In genomic region chr6:30748851-30749540, GRCh38 we compare ENCODE assay signal across 10 cellular contexts. TPM values are rescaled to one million over a fixed set of nuclear protein-coding genes. Genes with fewer than 3 reads are reported as not detected.
A peak's percentile ranks its signal among the peaks of the same experiment; 100 is the strongest.
DNase-seq lines count a peak whose midpoint lies in the region; ATAC-seq and TF ChIP-seq lines count a peak whose summit lies in the region.
"Had no signal": no experiment of that assay in that cellular context is flagged by ENCODE, and none has a peak within 500 bp of the region (broad histone marks: within the 10 kb centered on the region; RNA-seq: fewer than 3 reads in every experiment).

No MANE protein-coding gene starts in this region.

- H3K4me2 ChIP-seq in IMR-90 (ENCODE audit: low read depth, low read length), result no peak overlapping the region

- peak overlapping the region; percentile 85 for H2AK9ac ChIP-seq in IMR-90 (replicated peaks; ENCODE audit: low read depth, low read length, poor library complexity)

- BruUV-seq in IMR-90 (replicated peaks; lab: Mats Ljungman, UMichigan), result no TSS peak

- no peak overlapping the region for H3K56ac ChIP-seq in IMR-90 (ENCODE audit: extremely low read depth, insufficient read depth, low read length)

- peaks cover 53% of the 10 kb centered on the region for H3K4me1 Mint-ChIP-seq in stimulated activated effector memory CD8-positive, alpha-beta T cell treated with anti-CD3 and anti-CD28 coated beads, Interleukin-12 subunit alpha, Interleukin-12 subunit beta, amount 100 ng/mL, for 72 hours

- H3K9me1 ChIP-seq in IMR-90 (ENCODE audit: insufficient read depth, low read length), result peaks cover 27% of the 10 kb centered on the region

- peaks cover 2% of the 10 kb centered on the region for H4K20me1 ChIP-seq in IMR-90 (ENCODE audit: insufficient read depth, low read length)

- H4K91ac ChIP-seq in IMR-90 (ENCODE audit: insufficient read depth, low read depth, low read length), result peak overlapping the region; percentile 93

- H3K27ac Mint-ChIP-seq in stimulated activated effector memory CD8-positive, alpha-beta T cell treated with anti-CD3 and anti-CD28 coated beads, Interleukin-12 subunit alpha, Interleukin-12 subunit beta, amount 100 ng/mL, for 72 hours, result peak overlapping the region; percentile 0

- H4K5ac ChIP-seq in IMR-90 (ENCODE audit: low read depth, low read length), result peak overlapping the region; percentile 90

- H3K36me3 ChIP-seq in IMR-90 (ENCODE audit: control insufficient read depth, insufficient read depth, low read length) (no peaks in the 10 kb centered on the region), body of pancreas (replicated peaks in 1 of 2; ENCODE audit: insufficient read depth in 1 of 2, low read depth in 2 of 2) (no peaks in the 10 kb centered on the region)

- H3K9ac ChIP-seq in IMR-90 (ENCODE audit: low read depth, low read length), result peak overlapping the region; percentile 22; the same call in 1 of the 2 replicates

- H3K9me3 ChIP-seq in IMR-90 (ENCODE audit: control insufficient read depth, insufficient read depth, low read length) (no peaks in the 10 kb centered on the region), body of pancreas (no peaks in the 10 kb centered on the region)

- TF ChIP-seq CTCF in IMR-90 (conservative IDR thresholded peaks at IDR 0.05; ENCODE audit: low read depth, low read length) (no peak), body of pancreas (IDR thresholded peaks at IDR 0.05) (no peak)

- H2AFZ ChIP-seq in IMR-90 (replicated peaks; ENCODE audit: low read length, poor library complexity), result peak overlapping the region; percentile 78

- intact Hi-C loops in IMR-90 (cut with micrococcal nuclease) (no loop called here), body of pancreas (cut with DNase I) (no loop called here), left colon (cut with DNase I, micrococcal nuclease) (loop anchor here in 1 of 2 donors (5.0 kb wide), 1 partner anchor 73 kb away; no protein-coding TSS in a partner anchor)

- H3K27ac ChIP-seq in IMR-90 (ENCODE audit: insufficient read depth, low read length), result peak overlapping the region; percentile 48
- H3K27ac ChIP-seq in body of pancreas, result peak overlapping the region; percentile 82 to 97 (median 94)

- 30% methylated on average over 2 of the region's 8 CpGs; no CpG with 5 or more reads in 1 of the 2 experiments for WGBS in IMR-90 (ENCODE audit: extremely low coverage in 2 of 2, insufficient read length in 1 of 2), 2 experiments
- WGBS in body of pancreas, 2 donors, result 30 to 32% methylated on average over 8 of the region's 8 CpGs

- peaks cover 36% of the 10 kb centered on the region for H3K4me1 ChIP-seq in IMR-90 (ENCODE audit: control insufficient read depth, insufficient read depth, low read length)
- peaks cover 80% of the 10 kb centered on the region for H3K4me1 ChIP-seq in body of pancreas

- H3K79me1 ChIP-seq in IMR-90 (ENCODE audit: low read depth in 1 of 2, low read length in 2 of 2), result peaks cover 16 to 45% of the 10 kb centered on the region in 2 experiments

- H4K8ac ChIP-seq in IMR-90 (ENCODE audit: low read depth in 2 of 2, low read length in 2 of 2), result peak overlapping the region; percentile 70 to 76

- TF ChIP-seq POLR2A in IMR-90 (IDR thresholded peaks at IDR 0.05; ENCODE audit: low read depth, low read length) (no peak), body of pancreas (IDR thresholded peaks at IDR 0.05) (no peak)

- peak overlapping the region; percentile 98 for H3K18ac ChIP-seq in IMR-90 (ENCODE audit: low read depth, low read length)

- H3K27me3 ChIP-seq in IMR-90 (ENCODE audit: control insufficient read depth, insufficient read depth, low read length) (no peaks in the 10 kb centered on the region), body of pancreas (no peaks in the 10 kb centered on the region)

- peaks cover 13% of the 10 kb centered on the region for H3K36me3 Mint-ChIP-seq in stimulated activated effector memory CD8-positive, alpha-beta T cell treated with anti-CD3 and anti-CD28 coated beads, Interleukin-12 subunit alpha, Interleukin-12 subunit beta, amount 100 ng/mL, for 72 hours

- dilution Hi-C loops in IMR-90 (cut with HindIII; ENCODE audit: low sequenced_read_pairs, unreplicated experiment), result no loop called here

- peak overlapping the region; percentile 63; the same call in 2 of the 3 replicates for H2BK15ac ChIP-seq in IMR-90 (ENCODE audit: low read depth, low read length)

- H2BK20ac ChIP-seq in IMR-90 (ENCODE audit: low read depth, low read length), result peak overlapping the region; percentile 96

- CTCF ChIA-PET in IMR-90 (lab: Yijun Ruan, JAX), result no interaction called here

- ATAC-seq in IMR-90 (ENCODE audit: low read depth), result no peak
- peak; percentile 5 for ATAC-seq in body of pancreas
- peak; percentile 27 for ATAC-seq in left colon
- no peak for ATAC-seq in stimulated activated effector memory CD8-positive, alpha-beta T cell treated with anti-CD3 and anti-CD28 coated beads, Interleukin-12 subunit alpha, Interleukin-12 subunit beta, amount 100 ng/mL, for 72 hours
- ATAC-seq in GM21390 (IDR thresholded peaks at IDR 0.05; ENCODE audit: unreplicated experiment), result no peak

- in situ Hi-C loops in IMR-90 (cut with MboI; ENCODE audit: low sequenced_read_pairs), result loop anchor here (5.0 kb wide), 1 partner anchor 73 kb away; no protein-coding TSS in a partner anchor

- no peak for TF ChIP-seq RAD21 in IMR-90 (IDR thresholded peaks at IDR 0.05; ENCODE audit: low read length)

- peak overlapping the region; percentile 93 for H2AK5ac ChIP-seq in IMR-90 (ENCODE audit: low read depth, low read length)

- POLR2A ChIA-PET in IMR-90 (lab: Charles Lee; ENCODE audit: unreplicated experiment), result interaction anchor here (0.5 kb wide), 1 partner anchor 8 kb away, joined by 4 read pairs; no protein-coding TSS in a partner anchor

- peak overlapping the region; percentile 97 for H2BK120ac ChIP-seq in IMR-90 (ENCODE audit: low read depth, low read length)

- H3K4me3 ChIP-seq in IMR-90 (ENCODE audit: insufficient read depth, low read depth, low read length), result no peak overlapping the region
- H3K4me3 ChIP-seq in body of pancreas, result no peak overlapping the region

- peak overlapping the region; percentile 92 for H3K14ac ChIP-seq in IMR-90 (replicated peaks; ENCODE audit: low read depth, low read length)

- peak overlapping the region; percentile 88 for H3K23ac ChIP-seq in IMR-90 (ENCODE audit: low read depth, low read length)

- no peaks in the 10 kb centered on the region for H3K9me3 Mint-ChIP-seq in stimulated activated effector memory CD8-positive, alpha-beta T cell treated with anti-CD3 and anti-CD28 coated beads, Interleukin-12 subunit alpha, Interleukin-12 subunit beta, amount 100 ng/mL, for 72 hours

- H3K4ac ChIP-seq in IMR-90 (ENCODE audit: low read depth, low read length), result peak overlapping the region; percentile 95

- no peak overlapping the region for H3K4me3 Mint-ChIP-seq in stimulated activated effector memory CD8-positive, alpha-beta T cell treated with anti-CD3 and anti-CD28 coated beads, Interleukin-12 subunit alpha, Interleukin-12 subunit beta, amount 100 ng/mL, for 72 hours

- H2BK5ac ChIP-seq in IMR-90 (ENCODE audit: low read depth, low read length, poor library complexity, severe bottlenecking), result peak overlapping the region; percentile 71

- DNase-seq in IMR-90 (peak; percentile 48), body of pancreas (peak in 3 of 4 donors; percentile 52 to 72 (median 54)), left colon (no peak), NCI-H2196 (lab: John Stamatoyannopoulos, UW; ENCODE audit: unreplicated experiment) (no peak), activated gamma-delta T cell (lab: John Stamatoyannopoulos, UW) (no peak), AG08396 (ENCODE audit: low spot score) (no peak)
- no peak for DNase-seq in stimulated activated effector memory CD8-positive, alpha-beta T cell treated with anti-CD3 and anti-CD28 coated beads, Interleukin-12 subunit alpha, Interleukin-12 subunit beta, amount 100 ng/mL, for 72 hours (ENCODE audit: low spot score in 2 of 2)
- DNase-seq: cortex of kidney, NCI-H1436 treated with DMSO at 0.1 percent for 48 hours had no signal

TF ChIP-seq in IMR-90, 13 proteins besides CTCF, POLR2A, EP300 and RAD21:
- TF ChIP-seq NFE2L2 (IDR thresholded peaks at IDR 0.05; ENCODE audit: low read depth, low read length), result no peak

RNA-seq across cellular contexts. Expression of gene IER3, which starts 4.6 kb away (rescaled TPM):
- total RNA-seq in IMR-90 (2012; rRNA removed), result 38.4 and 65.8 TPM in 2 replicates
- polyA plus RNA-seq in IMR-90 (2012; rRNA removed), result 159 and 163 TPM in 2 replicates
- 156 and 229 TPM in 2 replicates for polyA plus RNA-seq in IMR-90 (2012; cell fraction: cytosol; rRNA removed)
- polyA plus RNA-seq in IMR-90 (2012; cell fraction: nucleus; rRNA removed; ENCODE audit: low replicate concordance), result 349 and 418 TPM in 2 replicates
- total RNA-seq in body of pancreas, result 10 to 100 TPM; 46.4 to 60.3 TPM
- total RNA-seq in left colon, result 100 to 1,000 TPM in 1 of 2 donors, 10 to 100 TPM in 1; 70.9 to 169 TPM

RNA-seq across cellular contexts. Expression of gene FLOT1, which starts 6.5 kb away (rescaled TPM):
- total RNA-seq in IMR-90 (2012; rRNA removed), result 96.2 and 104 TPM in 2 replicates
- 161 and 162 TPM in 2 replicates for polyA plus RNA-seq in IMR-90 (2012; rRNA removed)
- 135 and 169 TPM in 2 replicates for polyA plus RNA-seq in IMR-90 (2012; cell fraction: cytosol; rRNA removed)
- 193 and 211 TPM in 2 replicates for polyA plus RNA-seq in IMR-90 (2012; cell fraction: nucleus; rRNA removed; ENCODE audit: low replicate concordance)
- total RNA-seq in body of pancreas, result 10 to 100 TPM; 70.0 to 82.4 TPM
- total RNA-seq in left colon, result 100 to 1,000 TPM; 130 to 137 TPM

RNA-seq across cellular contexts. Expression of gene TUBB, which starts 28.8 kb away (rescaled TPM):
- 1,207 and 1,401 TPM in 2 replicates for total RNA-seq in IMR-90 (2012; rRNA removed)
- polyA plus RNA-seq in IMR-90 (2012; rRNA removed), result 2,004 and 2,008 TPM in 2 replicates
- polyA plus RNA-seq in IMR-90 (2012; cell fraction: cytosol; rRNA removed), result 811 and 1,574 TPM in 2 replicates
- 419 and 725 TPM in 2 replicates for polyA plus RNA-seq in IMR-90 (2012; cell fraction: nucleus; rRNA removed; ENCODE audit: low replicate concordance)
- 10 to 100 TPM; 80.9 to 84.4 TPM for total RNA-seq in body of pancreas
- total RNA-seq in left colon, result 100 to 1,000 TPM; 149 to 195 TPM

RNA-seq across cellular contexts. Expression of gene MDC1, which starts 31.9 kb away (rescaled TPM):
- total RNA-seq in IMR-90 (2012; rRNA removed) (3.6 and 4.5 TPM in 2 replicates), body of pancreas (10 to 100 TPM; 11.4 to 18.1 TPM), left colon (10 to 100 TPM; 11.1 to 16.3 TPM)
- 12.1 and 12.4 TPM in 2 replicates for polyA plus RNA-seq in IMR-90 (2012; rRNA removed)
- 6.0 and 8.0 TPM in 2 replicates for polyA plus RNA-seq in IMR-90 (2012; cell fraction: cytosol; rRNA removed)
- polyA plus RNA-seq in IMR-90 (2012; cell fraction: nucleus; rRNA removed; ENCODE audit: low replicate concordance), result 30.2 and 33.9 TPM in 2 replicates

RNA-seq across cellular contexts. Expression of gene NRM, which starts 58.2 kb away (rescaled TPM):
- total RNA-seq in IMR-90 (2012; rRNA removed) (1.7 and 2.2 TPM in 2 replicates), body of pancreas (1 to 10 TPM; 2.6 to 5.2 TPM), left colon (1 to 10 TPM; 4.6 to 5.4 TPM)
- 27.0 and 29.1 TPM in 2 replicates for polyA plus RNA-seq in IMR-90 (2012; rRNA removed)
- polyA plus RNA-seq in IMR-90 (2012; cell fraction: cytosol; rRNA removed), result 21.0 and 21.9 TPM in 2 replicates
- polyA plus RNA-seq in IMR-90 (2012; cell fraction: nucleus; rRNA removed; ENCODE audit: low replicate concordance), result 15.5 and 15.8 TPM in 2 replicates

Comparison
In these comparisons a context has a peak if more than half of its experiments do, and no peak if none do; other contexts are left out.
1. ATAC-seq: peak in body of pancreas (single experiment) and left colon (single experiment); none in IMR-90 (single experiment), stimulated activated effector memory CD8-positive, alpha-beta T cell treated with anti-CD3 and anti-CD28 coated beads, Interleukin-12 subunit alpha, Interleukin-12 subunit beta, amount 100 ng/mL, for 72 hours (single experiment) and GM21390 (single experiment).
2. DNase-seq: peak in IMR-90 (single experiment) and body of pancreas (3 of 4); none in left colon (0 of 2), stimulated activated effector memory CD8-positive, alpha-beta T cell treated with anti-CD3 and anti-CD28 coated beads, Interleukin-12 subunit alpha, Interleukin-12 subunit beta, amount 100 ng/mL, for 72 hours (0 of 2), NCI-H2196 (single experiment), activated gamma-delta T cell (single experiment) and AG08396 (single experiment).